8 cellular contexts compared by ENCODE assay signal in genomic region chr17:2511138-2511461, GRCh38. TPM values are rescaled to one million over a fixed set of nuclear protein-coding genes. Genes with fewer than 3 reads are reported as not detected.
DNase-seq lines count a peak whose midpoint lies in the region; TF ChIP-seq lines count a peak whose summit lies in the region.

No MANE protein-coding gene starts in this region.

- H3K27me3 ChIP-seq in Caco-2 (replicated peaks; ENCODE audit: control insufficient read depth, insufficient read depth, low read length) (no peaks in the 10 kb centered on the region), rectal smooth muscle tissue (ENCODE audit: control insufficient read depth, insufficient read depth, low read length) (no peaks in the 10 kb centered on the region)

- H3K27ac Mint-ChIP-seq in Caco-2 (ENCODE audit: unreplicated experiment) (no peak overlapping the region), progenitor cell of endocrine pancreas (no peak overlapping the region)

- H3K4me3 Mint-ChIP-seq in Caco-2 (ENCODE audit: unreplicated experiment) (no peak overlapping the region), progenitor cell of endocrine pancreas (ENCODE audit: low read depth) (no peak overlapping the region)

- H3K4me1 ChIP-seq in Caco-2 (peaks cover 7% of the 10 kb centered on the region), rectal smooth muscle tissue (ENCODE audit: control insufficient read depth, insufficient read depth, low read length) (peaks cover 5% of the 10 kb centered on the region)

- peak overlapping the region; percentile 97 for H3K27ac ChIP-seq in rectal smooth muscle tissue (ENCODE audit: low read depth, low read length)

- H3K4me1 Mint-ChIP-seq in Caco-2 (ENCODE audit: low read depth, unreplicated experiment): peaks cover 12% of the 10 kb centered on the region
- H3K4me1 Mint-ChIP-seq in progenitor cell of endocrine pancreas (ENCODE audit: low read depth): peaks cover 15% of the 10 kb centered on the region

- CTCF ChIA-PET in Caco-2 (lab: Charles Lee): interaction anchor here (1.3 kb wide), 1 partner anchor 82 kb away, joined by 3 read pairs; the partner anchor contains the start of gene PAFAH1B1

- intact Hi-C loops in Caco-2 (cut with micrococcal nuclease; ENCODE audit: unreplicated experiment): loop anchor here (1.0 to 5.0 kb wide), 2 partner anchors 81 to 164 kb away; partner anchors contain the start of gene PAFAH1B1

- H3K36me3 ChIP-seq in Caco-2 (ENCODE audit: control insufficient read depth, insufficient read depth, low read length) (no peaks in the 10 kb centered on the region), rectal smooth muscle tissue (ENCODE audit: control insufficient read depth, insufficient read depth, low read length) (no peaks in the 10 kb centered on the region)

- no peaks in the 10 kb centered on the region for H3K27me3 Mint-ChIP-seq in Caco-2 (ENCODE audit: insufficient read depth, unreplicated experiment)
- no peaks in the 10 kb centered on the region for H3K27me3 Mint-ChIP-seq in progenitor cell of endocrine pancreas

- peaks cover 12% of the 10 kb centered on the region for H3K36me3 Mint-ChIP-seq in Caco-2 (ENCODE audit: insufficient read depth, unreplicated experiment)
- H3K36me3 Mint-ChIP-seq in progenitor cell of endocrine pancreas (ENCODE audit: insufficient read depth): peaks cover 13% of the 10 kb centered on the region

- no peak for DNase-seq in Caco-2
- peak; percentile 14 for DNase-seq in RKO (ENCODE audit: low spot score)
- no peak for DNase-seq in fibroblast of villous mesenchyme (ENCODE audit: low read depth)
- no peak for DNase-seq in NCI-H446 (lab: John Stamatoyannopoulos, UW)
- no peak for DNase-seq in progenitor cell of endocrine pancreas (ENCODE audit: low spot score, unreplicated experiment)
- no peak for DNase-seq in iPS-NIHi7 (ENCODE audit: extremely low spot score)
- no peak for DNase-seq in DMS114 treated with DMSO at 0.1 percent for 48 hours (lab: John Stamatoyannopoulos, UW; ENCODE audit: unreplicated experiment)

- POLR2A ChIA-PET in Caco-2 (lab: Charles Lee): interaction anchor here (0.6 to 1.4 kb wide), 9 partner anchors 9 to 195 kb away, joined by 3 to 12 read pairs (median 3); partner anchors contain the start of gene PAFAH1B1

- no peaks in the 10 kb centered on the region for H3K9me3 ChIP-seq in Caco-2

- BruUV-seq in Caco-2 (replicated peaks; lab: Mats Ljungman, UMichigan): TSS peak; percentile 82

- H3K9me3 Mint-ChIP-seq in Caco-2 (ENCODE audit: unreplicated experiment): no peaks in the 10 kb centered on the region
- peaks cover 3% of the 10 kb centered on the region for H3K9me3 Mint-ChIP-seq in progenitor cell of endocrine pancreas (ENCODE audit: low read depth)

- TF ChIP-seq CTCF in Caco-2 (IDR thresholded peaks at IDR 0.05; ENCODE audit: insufficient read depth in 1 of 2, low read depth in 1 of 2, low read length in 1 of 2, severe bottlenecking in 1 of 2, unreplicated experiment in 1 of 2) (no peak), fibroblast of villous mesenchyme (IDR thresholded peaks at IDR 0.05; ENCODE audit: insufficient read depth, low read depth, low read length) (no peak), progenitor cell of endocrine pancreas (IDR thresholded peaks at IDR 0.05; ENCODE audit: unreplicated experiment) (no peak)

- H3K4me3 ChIP-seq in Caco-2 (ENCODE audit: low read depth, low read length) (peak overlapping the region; percentile 53), fibroblast of villous mesenchyme (ENCODE audit: low read depth, low read length) (peak overlapping the region; percentile 95), rectal smooth muscle tissue (ENCODE audit: low read length) (peak overlapping the region; percentile 96)

- peak overlapping the region; percentile 68 for H3K9ac ChIP-seq in rectal smooth muscle tissue (ENCODE audit: low read length)

RNA-seq across cellular contexts. Expression of gene METTL16, which starts 0.6 kb away (rescaled TPM):
- total RNA-seq in Caco-2 (2022) (50.4 and 58.4 TPM in 2 replicates), fibroblast of villous mesenchyme (13.5 and 16.8 TPM in 2 replicates), progenitor cell of endocrine pancreas (43.8 and 44.4 TPM in 2 replicates)
